Comparison of ENCODE assay signal across 22 cellular contexts in genomic region chr6:96917098-96917497, GRCh38. TPM values are rescaled to one million over a fixed set of nuclear protein-coding genes. Genes with fewer than 3 reads are reported as not detected.
"Had no signal": no experiment of that assay in that cellular context is flagged by ENCODE, and none has a peak within 500 bp of the region (broad histone marks: within the 10 kb centered on the region; RNA-seq: fewer than 3 reads in every experiment).

No MANE protein-coding gene starts in this region.

- H3K36me3 ChIP-seq: cardiac muscle cell, gastrocnemius medialis, heart left ventricle, left lung, suprapubic skin, transverse colon had no signal

- H3K4me3 ChIP-seq: cardiac muscle cell, gastrocnemius medialis, heart left ventricle, left lung, smooth muscle cell, suprapubic skin, transverse colon had no signal

- ATAC-seq: esophagus mucosa; gastrocnemius medialis; heart left ventricle; left lung; sciatic nerve; stimulated activated naive CD8-positive, alpha-beta T cell treated with anti-CD3 and anti-CD28 coated beads, Interleukin-15, amount 100 ng/mL, for 72 hours had no signal

- H3K4me1 ChIP-seq: gastrocnemius medialis, heart left ventricle, left lung, suprapubic skin, transverse colon had no signal

- H3K4me2 ChIP-seq: smooth muscle cell had no signal

- H3K9me3 Mint-ChIP-seq: activated naive CD8-positive, alpha-beta T cell treated with anti-CD3 and anti-CD28 coated beads, Interleukin-2, amount 10 ng/mL, durations not matched to agents 7 days and 5 days; dendritic cell treated with granulocyte-macrophage colony-stimulating factor and Interleukin-4, amounts not matched to agents 40 ng/mL and 50 ng/mL, for 4 days; stimulated activated naive CD8-positive, alpha-beta T cell treated with anti-CD3 and anti-CD28 coated beads, Interleukin-15, amount 100 ng/mL, for 72 hours had no signal

- H3K27ac ChIP-seq: cardiac muscle cell, gastrocnemius medialis, heart left ventricle, left lung, suprapubic skin, transverse colon had no signal

- H3K4me1 Mint-ChIP-seq: nephron had no signal

- H3K36me3 Mint-ChIP-seq: activated naive CD8-positive, alpha-beta T cell treated with anti-CD3 and anti-CD28 coated beads, Interleukin-2, amount 10 ng/mL, durations not matched to agents 7 days and 5 days had no signal

- H3K4me3 Mint-ChIP-seq: activated naive CD8-positive, alpha-beta T cell treated with anti-CD3 and anti-CD28 coated beads, Interleukin-2, amount 10 ng/mL, durations not matched to agents 7 days and 5 days; dendritic cell treated with granulocyte-macrophage colony-stimulating factor and Interleukin-4, amounts not matched to agents 40 ng/mL and 50 ng/mL, for 4 days; nephron; stimulated activated naive CD8-positive, alpha-beta T cell treated with anti-CD3 and anti-CD28 coated beads, Interleukin-15, amount 100 ng/mL, for 72 hours had no signal

- H3K9me3 ChIP-seq: gastrocnemius medialis, left lung, suprapubic skin, transverse colon had no signal

- H3K27me3 ChIP-seq: cardiac muscle cell, heart left ventricle, left lung, suprapubic skin, transverse colon had no signal

- DNase-seq: activated CD4-positive, alpha-beta T cell treated with anti-CD3 and anti-CD28 coated beads, Interleukin-2, amount 50 U/mL, for 4 hours; activated naive CD4-positive, alpha-beta T cell treated with Interleukin-2 at 50 U/mL for 16 hours; activated naive CD8-positive, alpha-beta T cell treated with anti-CD3 and anti-CD28 coated beads, Interleukin-2, amount 10 ng/mL, durations not matched to agents 7 days and 5 days; amygdala; effector CD8-positive, alpha-beta T cell; gastrocnemius medialis; heart left ventricle; left lung; midbrain; nucleus accumbens; stimulated activated CD4-positive, alpha-beta T cell treated with anti-CD3 and anti-CD28 coated beads, Interleukin-4, amount 100 ng/mL, for 1 hour; stimulated activated naive CD8-positive, alpha-beta T cell treated with anti-CD3 and anti-CD28 coated beads, Interleukin-15, amount 100 ng/mL, for 72 hours; transverse colon had no signal

- H3K27ac Mint-ChIP-seq: activated naive CD8-positive, alpha-beta T cell treated with anti-CD3 and anti-CD28 coated beads, Interleukin-2, amount 10 ng/mL, durations not matched to agents 7 days and 5 days; dendritic cell treated with granulocyte-macrophage colony-stimulating factor and Interleukin-4, amounts not matched to agents 40 ng/mL and 50 ng/mL, for 4 days; nephron; stimulated activated naive CD8-positive, alpha-beta T cell treated with anti-CD3 and anti-CD28 coated beads, Interleukin-15, amount 100 ng/mL, for 72 hours had no signal

RNA-seq across cellular contexts. Expression of gene KLHL32, which starts 7.4 kb away (rescaled TPM):
- total RNA-seq: chondrocyte, esophagus mucosa, lung microvascular endothelial cell, smooth muscle cell had no signal
